In genomic region chr3:170274641-170275040, GRCh38 we compare ENCODE assay signal across 23 cellular contexts.
"Had no signal": no experiment of that assay in that cellular context is flagged by ENCODE, and none has a peak within 500 bp of the region (broad histone marks: within the 10 kb centered on the region; RNA-seq: fewer than 3 reads in every experiment).

No MANE protein-coding gene starts in this region.

- H3K4me2 ChIP-seq: smooth muscle cell had no signal

- DNase-seq: activated B cell treated with CpG ODN at 0.5 μM for 24 hours; activated CD4-positive, alpha-beta T cell treated with anti-CD3 and anti-CD28 coated beads for 4 hours; activated CD4-positive, alpha-beta T cell treated with anti-CD3 and anti-CD28 coated beads, Interleukin-2, amount 50 U/mL, for 48 hours; activated CD8-positive, alpha-beta memory T cell treated with anti-CD3 and anti-CD28 coated beads, Interleukin-2, amount 50 U/mL, for 48 hours; activated gamma-delta T cell; activated naive CD4-positive, alpha-beta T cell treated with anti-CD3 and anti-CD28 coated beads, Interleukin-2, amount 50 U/mL, for 16 hours; activated naive CD8-positive, alpha-beta T cell treated with anti-CD3 and anti-CD28 coated beads, Interleukin-2, amount 50 U/mL, for 24 hours; activated T-cell treated with anti-CD3 and anti-CD28 coated beads, Interleukin-2, amount 50 U/mL, for 48 hours; body of pancreas; effector CD8-positive, alpha-beta T cell; foreskin keratinocyte; lower lobe of right lung; retina; sigmoid colon; stimulated activated CD4-positive, alpha-beta T cell treated with anti-CD3 and anti-CD28 coated beads, Interleukin-15, amount 100 ng/mL, for 24 hours; stimulated activated naive B cell treated with anti-CD40 and anti-IgM and Interleukin-4, amounts not matched to agents 10 μg/mL and 1 μg/mL and 100 μg/mL, for 72 hours; testis; trophoblast cell; uterus had no signal

- H3K27me3 ChIP-seq: body of pancreas, cardiac muscle cell, foreskin keratinocyte, sigmoid colon, testis, uterus had no signal

- H3K36me3 ChIP-seq: uterus had no signal

- H3K4me3 ChIP-seq: body of pancreas, cardiac muscle cell, lower lobe of right lung, sigmoid colon, smooth muscle cell, testis, uterus had no signal

- H3K4me1 ChIP-seq: body of pancreas, foreskin keratinocyte, lower lobe of right lung, testis, uterus had no signal

- H3K27ac ChIP-seq: body of pancreas, cardiac muscle cell, foreskin keratinocyte, lower lobe of right lung, sigmoid colon, testis, uterus had no signal

- ATAC-seq: activated naive CD8-positive, alpha-beta T cell treated with anti-CD3 and anti-CD28 coated beads, Interleukin-2, amount 50 U/mL, for 24 hours; body of pancreas; foreskin keratinocyte; left lobe of liver; lower lobe of right lung; natural killer cell treated with Interleukin-12 subunit alpha and Interleukin-12 subunit beta and Interleukin-15 and Interleukin-18, amount 100 ng/mL, for 72 hours had no signal

- H3K9me3 ChIP-seq: body of pancreas, lower lobe of right lung, sigmoid colon, testis, uterus had no signal
